In the genomic region with DNA sequence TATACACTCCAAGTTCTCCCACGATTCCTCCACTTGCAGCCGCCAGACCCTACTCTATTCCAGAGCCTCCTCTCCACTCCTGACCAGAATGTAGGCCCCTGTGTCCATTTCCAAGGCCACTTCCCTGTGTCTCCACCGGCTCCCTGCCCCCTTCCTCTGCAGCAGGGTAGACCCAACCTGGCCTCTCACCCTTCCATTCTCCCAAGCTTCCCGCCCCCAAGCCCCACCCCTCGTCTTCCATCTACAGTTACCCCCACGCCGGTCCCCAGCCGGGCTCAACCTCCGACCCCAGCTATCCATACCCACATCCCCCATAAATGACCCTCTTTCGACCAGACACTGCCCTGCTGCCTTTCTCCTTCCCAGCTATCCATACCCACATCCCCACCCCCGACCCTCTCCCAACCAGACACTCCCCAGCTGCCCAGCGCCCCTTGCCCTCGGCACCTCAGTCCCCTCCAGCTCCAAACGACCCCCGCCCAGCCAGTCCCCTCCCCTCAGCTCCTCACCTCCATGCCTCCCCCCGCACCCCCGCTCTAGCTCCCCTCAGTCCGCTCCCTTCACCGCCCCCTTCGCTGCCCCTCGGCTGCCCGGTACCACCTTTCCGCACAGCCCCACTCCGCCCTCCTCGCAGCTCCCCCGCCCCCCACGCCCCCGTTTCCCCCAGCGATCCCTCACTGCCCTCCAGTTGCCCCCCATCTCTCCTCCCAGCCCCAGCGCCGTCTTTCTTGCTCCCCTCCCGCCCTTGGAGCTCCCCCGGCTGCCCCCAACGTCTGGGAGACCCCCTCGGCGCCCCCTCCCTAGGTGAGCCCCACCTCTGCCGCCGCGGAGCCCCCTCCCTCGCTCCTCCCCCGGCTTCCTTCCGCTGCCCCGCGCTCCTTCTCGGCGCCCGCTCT, we compare ENCODE assay signal across 8 cellular contexts. TPM values are rescaled to one million over a fixed set of nuclear protein-coding genes. Genes with fewer than 3 reads are reported as not detected.
DNase-seq lines count a peak whose midpoint lies in the region; ATAC-seq and TF ChIP-seq lines count a peak whose summit lies in the region.

No MANE protein-coding gene starts in this region.

- H3K36me3 ChIP-seq in GM23248 (ENCODE audit: low read depth) (0 out of 2 replicates have a peak, but pooled peaks cover 4% of the 10 kb centered on the region), SJCRH30 (no peaks in the 10 kb centered on the region), gastrocnemius medialis (no peaks in the 10 kb centered on the region)

- intact Hi-C loops in gastrocnemius medialis (cut with DNase I; ENCODE audit: low total_unique reads): no loop called here

- H3K9ac ChIP-seq in GM23248: peak overlapping the region; percentile 77

- H3K9me3 ChIP-seq in GM23248 (ENCODE audit: low read depth): no peaks in the 10 kb centered on the region
- no peaks in the 10 kb centered on the region for H3K9me3 ChIP-seq in SJCRH30 (replicated peaks)
- no peaks in the 10 kb centered on the region for H3K9me3 ChIP-seq in gastrocnemius medialis

- TF ChIP-seq CTCF in fibroblast of villous mesenchyme (IDR thresholded peaks at IDR 0.05; ENCODE audit: insufficient read depth, low read depth, low read length): no peak
- TF ChIP-seq CTCF in gastrocnemius medialis (IDR thresholded peaks at IDR 0.05 in 4 of 5, conservative IDR thresholded peaks at IDR 0.05 in 1 of 5): no peak

- peak overlapping the region; percentile 89 for H3K4me3 ChIP-seq in GM23248
- peak overlapping the region; percentile 62 for H3K4me3 ChIP-seq in SJCRH30
- peak overlapping the region; percentile 63 for H3K4me3 ChIP-seq in fibroblast of villous mesenchyme (ENCODE audit: low read depth, low read length)
- H3K4me3 ChIP-seq in gastrocnemius medialis: peak overlapping the region in 3 of 4 donors; percentile 36 to 50 (median 37)

- 6 to 25% methylated on average over 6 to 47 of the region's 47 CpGs for WGBS in GM23248 (ENCODE audit: low coverage in 1 of 2, low lambda C conversion rate in 2 of 2, missing lambda C conversion rate in 2 of 2), 2 experiments

- H2AFZ ChIP-seq in GM23248: peak overlapping the region; percentile 84

- TF ChIP-seq POLR2A in gastrocnemius medialis (IDR thresholded peaks at IDR 0.05): no peak

- H3K79me2 ChIP-seq in GM23248 (ENCODE audit: insufficient read depth): peaks cover 56% of the 10 kb centered on the region

- H3K9me2 ChIP-seq in GM23248 (ENCODE audit: insufficient read depth): no peaks in the 10 kb centered on the region

- no peaks in the 10 kb centered on the region for H3K27me3 ChIP-seq in GM23248 (replicated peaks; ENCODE audit: insufficient read depth)
- H3K27me3 ChIP-seq in SJCRH30: no peaks in the 10 kb centered on the region
- H3K27me3 ChIP-seq in gastrocnemius medialis: peaks cover 38 to 42% (median 40%) of the 10 kb centered on the region in 3 donors

- no peak for ATAC-seq in gastrocnemius medialis

- no peaks in the 10 kb centered on the region for H4K20me1 ChIP-seq in GM23248 (ENCODE audit: insufficient read depth)

- 0 out of 2 replicates have a peak, but pooled peaks cover 10% of the 10 kb centered on the region for H3F3A ChIP-seq in GM23248 (ENCODE audit: insufficient read depth)

- H3K27ac ChIP-seq in GM23248: no peak overlapping the region
- no peak overlapping the region for H3K27ac ChIP-seq in SJCRH30
- H3K27ac ChIP-seq in gastrocnemius medialis: no peak overlapping the region

- in situ Hi-C loops in GM23248 (cut with MboI): no loop called here
- in situ Hi-C loops in gastrocnemius medialis (cut with MboI; ENCODE audit: low sequenced_read_pairs in 4 of 4): no loop called here

- no peaks in the 10 kb centered on the region for H3K4me1 ChIP-seq in GM23248 (ENCODE audit: insufficient read depth)
- H3K4me1 ChIP-seq in SJCRH30: no peaks in the 10 kb centered on the region
- H3K4me1 ChIP-seq in gastrocnemius medialis: no peaks in the 10 kb centered on the region

- DNase-seq in GM23248 (peak; percentile 25), SJCRH30 (no peak), fibroblast of villous mesenchyme (ENCODE audit: low read depth) (no peak), gastrocnemius medialis (no peak), SKM-1 (lab: John Stamatoyannopoulos, UW; ENCODE audit: unreplicated experiment) (no peak), SIG-M5 (lab: John Stamatoyannopoulos, UW) (no peak), GOT3 (lab: John Stamatoyannopoulos, UW) (no peak)
- no peak for DNase-seq in activated effector memory CD4-positive, alpha-beta T cell treated with anti-CD3 and anti-CD28 coated beads, Interleukin-2, amount 50 U/mL, for 16 hours

- peak overlapping the region; percentile 68 for H3K4me2 ChIP-seq in GM23248 (ENCODE audit: unreplicated experiment)

RNA-seq across cellular contexts. Expression of a gene that starts 0.7 kb away (rescaled TPM):
- total RNA-seq in GM23248 (2014; rRNA removed; shearing (Covaris generic)): 65.3 and 67.3 TPM in 2 replicates
- 54.2 and 54.9 TPM in 2 replicates for polyA plus RNA-seq in GM23248 (2016; fragmentation: Nextera tagmentation; extraction: Ambion mirVana)
- total RNA-seq in SJCRH30 (2014; rRNA removed; shearing (Covaris generic)): 0.61 and 0.67 TPM in 2 replicates
- total RNA-seq in fibroblast of villous mesenchyme (58.9 and 77.3 TPM in 2 replicates), gastrocnemius medialis (under 1 TPM in 2 of 4 donors, not detected in 2; 0.02 to 0.04 TPM)

RNA-seq across cellular contexts. Expression of a gene that starts 43.8 kb away (rescaled TPM):
- total RNA-seq in GM23248 (2014; rRNA removed; shearing (Covaris generic)): 8.3 and 18.3 TPM in 2 replicates
- polyA plus RNA-seq in GM23248 (2016; fragmentation: Nextera tagmentation; extraction: Ambion mirVana): 10.7 and 12.4 TPM in 2 replicates
- total RNA-seq in SJCRH30 (2014; rRNA removed; shearing (Covaris generic)): 14.3 and 15.1 TPM in 2 replicates
- total RNA-seq in fibroblast of villous mesenchyme: 13.0 and 18.7 TPM in 2 replicates
- 1 to 10 TPM; 3.4 to 5.9 (median 5.1) TPM for total RNA-seq in gastrocnemius medialis

Comparison
In these comparisons a context has a peak if more than half of its experiments do, and no peak if none do; other contexts are left out.
1. H3K4me3 ChIP-seq: peak in every context shown above with its lines; median percentile 89 in GM23248; 63 in fibroblast of villous mesenchyme; 62 in SJCRH30; 37 in gastrocnemius medialis.
2. RNA of a gene that starts 0.7 kb away (total RNA-seq): 58.9 to 77.3 TPM in fibroblast of villous mesenchyme and 65.3 to 67.3 TPM in GM23248; 0.61 to 0.67 TPM in SJCRH30 and 0.02 to 0.04 TPM in gastrocnemius medialis; every median in the first group is over 10 times any median in the second.